ENCODE assay signal across 22 cellular contexts in the genomic region with DNA sequence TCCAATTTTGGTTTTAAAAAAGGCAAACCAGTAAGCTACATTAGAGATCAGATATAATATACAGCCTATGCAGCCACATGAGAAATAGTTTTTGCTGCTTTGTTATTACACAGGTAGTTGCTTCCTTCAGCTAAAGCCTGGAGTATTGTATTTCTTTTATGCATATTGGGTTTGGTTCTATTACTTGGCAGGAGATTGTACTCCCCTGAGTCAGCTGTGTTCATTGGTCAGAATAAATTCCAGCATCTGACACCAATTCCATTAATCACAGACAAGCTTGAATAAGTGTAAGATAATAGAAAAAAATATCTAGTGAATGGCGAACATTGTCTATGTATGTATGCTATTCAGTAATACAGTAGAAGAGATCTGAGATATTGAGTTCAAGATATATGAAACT. TPM values are rescaled to one million over a fixed set of nuclear protein-coding genes. Genes with fewer than 3 reads are reported as not detected.
A peak's percentile ranks its signal among the peaks of the same experiment; 100 is the strongest.
DNase-seq lines count a peak whose midpoint lies in the region; TF ChIP-seq lines count a peak whose summit lies in the region.
"Had no signal": no experiment of that assay in that cellular context is flagged by ENCODE, and none has a peak within 500 bp of the region (broad histone marks: within the 10 kb centered on the region; RNA-seq: fewer than 3 reads in every experiment).

No MANE protein-coding gene starts in this region.

- intact Hi-C loops in colonic mucosa (cut with DNase I) = no loop called here

- H3K36me3 ChIP-seq in colonic mucosa = no peaks in the 10 kb centered on the region

- no peak overlapping the region for H3K27ac ChIP-seq in colonic mucosa
- H3K27ac ChIP-seq: 22Rv1, tibial artery had no signal

- H3K4me3 ChIP-seq in astrocyte of the cerebellum (ENCODE audit: low read depth, low read length) (no peak overlapping the region), fibroblast of the aortic adventitia (ENCODE audit: low read depth, low read length) (no peak overlapping the region), colonic mucosa (no peak overlapping the region)
- H3K4me3 ChIP-seq: tibial artery had no signal

- H3K9me3 ChIP-seq in colonic mucosa = no peaks in the 10 kb centered on the region
- H3K9me3 ChIP-seq: tibial artery had no signal

- TF ChIP-seq CTCF in astrocyte of the cerebellum (IDR thresholded peaks at IDR 0.05; ENCODE audit: low read depth, low read length, missing control alignments) (no peak), fibroblast of the aortic adventitia (IDR thresholded peaks at IDR 0.05; ENCODE audit: insufficient read depth, low read length) (no peak), colonic mucosa (IDR thresholded peaks at IDR 0.05) (no peak)

- DNase-seq in NCI-H2171 treated with DMSO at 0.1 percent for 48 hours (lab: John Stamatoyannopoulos, UW) (peak; percentile 8), NCI-H2171 (lab: John Stamatoyannopoulos, UW) (no peak), astrocyte of the cerebellum (ENCODE audit: low read depth) (peak; percentile 62), fibroblast of the aortic adventitia (ENCODE audit: low read depth) (peak; percentile 71), NCI-H1436 (lab: John Stamatoyannopoulos, UW) (no peak), colonic mucosa (no peak), NCI-H345 treated with DMSO at 0.1 percent for 48 hours (lab: John Stamatoyannopoulos, UW; ENCODE audit: unreplicated experiment) (no peak), DMS153 (lab: John Stamatoyannopoulos, UW) (no peak)
- DNase-seq: activated CD4-positive, alpha-beta T cell treated with anti-CD3 and anti-CD28 coated beads for 36 hours; activated naive CD4-positive, alpha-beta T cell treated with Interleukin-2 at 50 U/mL for 16 hours; activated T-cell treated with anti-CD3 and anti-CD28 coated beads, Interleukin-2, amount 50 U/mL, for 48 hours; effector CD4-positive, alpha-beta T cell; glutamatergic neuron; left cardiac atrium; mesenchymal stem cell; NCI-H82; occipital lobe; SHP77 treated with DMSO at 0.1 percent for 48 hours; stimulated activated CD4-positive, alpha-beta T cell treated with anti-CD3 and anti-CD28 coated beads, Interleukin-4, amount 100 ng/mL, for 24 hours; stimulated activated naive CD4-positive, alpha-beta T cell treated with Interleukin-2 at 50 U/mL for 16 hours; tibial artery had no signal

- in situ Hi-C loops in astrocyte of the cerebellum (cut with HindIII; ENCODE audit: low sequenced_read_pairs) = no loop called here

- H3K4me1 ChIP-seq in colonic mucosa = no peaks in the 10 kb centered on the region
- H3K4me1 ChIP-seq: tibial artery had no signal

- no peaks in the 10 kb centered on the region for H3K27me3 ChIP-seq in colonic mucosa
- H3K27me3 ChIP-seq: tibial artery had no signal

- no peak overlapping the region for H3K9ac ChIP-seq in colonic mucosa (ENCODE audit: low read depth in 2 of 2, low read length in 2 of 2)

RNA-seq across cellular contexts. Expression of gene ZCWPW2, which starts 26.1 kb away (rescaled TPM):
- total RNA-seq in fibroblast of the aortic adventitia (ENCODE audit: low replicate concordance) = 1.2 and 1.7 TPM in 2 replicates
- total RNA-seq in colonic mucosa = 1 to 10 TPM in 1 of 2 donors, under 1 TPM in 1; 0.32 to 1.0 TPM

RNA-seq across cellular contexts. Expression of gene AZI2, which starts 26.2 kb away (rescaled TPM):
- total RNA-seq in fibroblast of the aortic adventitia (ENCODE audit: low replicate concordance) (82.0 and 108 TPM in 2 replicates), colonic mucosa (10 to 100 TPM; 31.9 to 47.0 TPM)

Comparison
In these comparisons a context has a peak if more than half of its experiments do, and no peak if none do; other contexts are left out.
1. DNase-seq: peak in NCI-H2171 treated with DMSO at 0.1 percent for 48 hours (single experiment), astrocyte of the cerebellum (single experiment) and fibroblast of the aortic adventitia (single experiment); none in NCI-H2171 (single experiment), NCI-H1436 (single experiment), colonic mucosa (single experiment), NCI-H345 treated with DMSO at 0.1 percent for 48 hours (single experiment) and DMS153 (single experiment).